ENCODE assay signal across 8 cellular contexts in the genomic region with DNA sequence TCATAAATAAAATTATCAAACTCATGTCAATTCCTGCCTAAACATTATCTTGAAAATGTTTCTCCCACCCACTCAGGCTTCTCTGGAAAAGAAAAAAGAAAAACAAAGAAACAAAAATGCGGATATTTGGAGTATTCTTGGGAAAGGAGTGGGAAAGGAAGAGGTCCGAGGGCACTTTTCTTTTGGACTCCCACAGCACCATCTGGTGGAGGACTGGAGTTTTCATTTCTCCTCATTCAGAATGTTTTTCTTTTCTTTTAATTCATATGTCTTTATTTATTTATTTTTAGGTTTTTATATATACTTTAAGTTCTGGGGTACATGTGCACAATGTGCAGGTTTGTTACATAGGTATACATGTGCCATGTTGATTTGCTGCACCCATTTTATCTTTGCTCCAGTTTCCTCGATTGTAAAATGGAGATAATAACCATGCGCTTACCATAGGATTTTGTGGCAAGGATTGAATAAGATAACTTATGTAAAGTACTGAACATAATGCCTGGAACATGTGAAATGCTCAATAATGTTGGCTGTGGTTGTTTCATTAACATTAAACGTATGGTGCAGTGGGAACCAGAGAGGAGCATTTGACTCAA. TPM values are rescaled to one million over a fixed set of nuclear protein-coding genes. Genes with fewer than 3 reads are reported as not detected.
A peak's percentile ranks its signal among the peaks of the same experiment; 100 is the strongest.
DNase-seq lines count a peak whose midpoint lies in the region; ATAC-seq and TF ChIP-seq lines count a peak whose summit lies in the region.

No MANE protein-coding gene starts in this region.

- H3K4me1 Mint-ChIP-seq in neural progenitor cell, result peaks cover 6% of the 10 kb centered on the region
- H3K4me1 Mint-ChIP-seq in activated T-cell treated with anti-CD3 and anti-CD28 coated beads, Interleukin-2, amount 50 U/mL, for 72 hours (ENCODE audit: low read depth), result peaks cover 5% of the 10 kb centered on the region

- H2AFZ ChIP-seq in neural progenitor cell (replicated peaks), result peak overlapping the region; percentile 68

- no peak overlapping the region for H3K4me3 Mint-ChIP-seq in neural progenitor cell
- H3K4me3 Mint-ChIP-seq in activated T-cell treated with anti-CD3 and anti-CD28 coated beads, Interleukin-2, amount 50 U/mL, for 72 hours, result no peak overlapping the region

- ATAC-seq in GM18873 (IDR thresholded peaks at IDR 0.05; ENCODE audit: low FRiP score, unreplicated experiment) (no peak), GM21423 (IDR thresholded peaks at IDR 0.05; ENCODE audit: unreplicated experiment) (no peak)
- ATAC-seq in activated T-cell treated with anti-CD3 and anti-CD28 coated beads, Interleukin-2, amount 50 U/mL, for 72 hours (replicated peaks in 1 of 2), result no peak

- H3K4me2 ChIP-seq in neural progenitor cell, result no peak overlapping the region

- no peaks in the 10 kb centered on the region for H3K27me3 ChIP-seq in neural progenitor cell

- H3K9me3 ChIP-seq in neural progenitor cell (ENCODE audit: low read depth), result no peaks in the 10 kb centered on the region

- H3K4me3 ChIP-seq in LNCaP clone FGC (ENCODE audit: low read depth, low read length), result no peak overlapping the region
- no peak overlapping the region for H3K4me3 ChIP-seq in neural progenitor cell

- peaks cover 9% of the 10 kb centered on the region for H3K36me3 Mint-ChIP-seq in neural progenitor cell
- no peaks in the 10 kb centered on the region for H3K36me3 Mint-ChIP-seq in activated T-cell treated with anti-CD3 and anti-CD28 coated beads, Interleukin-2, amount 50 U/mL, for 72 hours (ENCODE audit: insufficient read depth in 2 of 2)

- H3K4me1 ChIP-seq in neural progenitor cell, result no peaks in the 10 kb centered on the region

- TF ChIP-seq CTCF in LNCaP clone FGC (IDR thresholded peaks at IDR 0.05; ENCODE audit: control insufficient read depth, extremely low read depth, insufficient read depth), result peak; percentile 40
- TF ChIP-seq CTCF in neural progenitor cell (IDR thresholded peaks at IDR 0.05), result peak; percentile 66

- no peaks in the 10 kb centered on the region for H3K79me2 ChIP-seq in neural progenitor cell (ENCODE audit: low read depth)

- H4K20me1 ChIP-seq in neural progenitor cell (ENCODE audit: low read depth), result no peaks in the 10 kb centered on the region

- no peak overlapping the region for H3K27ac ChIP-seq in neural progenitor cell

- H3K27me3 Mint-ChIP-seq in neural progenitor cell (ENCODE audit: insufficient read depth, low read depth), result peaks cover 6% of the 10 kb centered on the region
- peaks cover 14% of the 10 kb centered on the region for H3K27me3 Mint-ChIP-seq in activated T-cell treated with anti-CD3 and anti-CD28 coated beads, Interleukin-2, amount 50 U/mL, for 72 hours (ENCODE audit: low read depth)

- H3F3A ChIP-seq in neural progenitor cell (ENCODE audit: low read depth), result no peaks in the 10 kb centered on the region

- H3K9me3 Mint-ChIP-seq in neural progenitor cell, result peaks cover 2% of the 10 kb centered on the region
- H3K9me3 Mint-ChIP-seq in activated T-cell treated with anti-CD3 and anti-CD28 coated beads, Interleukin-2, amount 50 U/mL, for 72 hours, result no peaks in the 10 kb centered on the region

- H3K36me3 ChIP-seq in neural progenitor cell, result no peaks in the 10 kb centered on the region

- no peak overlapping the region for H3K27ac Mint-ChIP-seq in neural progenitor cell
- no peak overlapping the region for H3K27ac Mint-ChIP-seq in activated T-cell treated with anti-CD3 and anti-CD28 coated beads, Interleukin-2, amount 50 U/mL, for 72 hours

- DNase-seq in ELF-1 (ENCODE audit: low read depth, low spot score) (peak; percentile 27), LNCaP clone FGC (ENCODE audit: low read depth) (no peak), dermis blood vessel endothelial cell (peak; percentile 55), neural progenitor cell (ENCODE audit: low spot score) (peak; percentile 36)
- DNase-seq in activated T-cell treated with anti-CD3 and anti-CD28 coated beads, Interleukin-2, amount 50 U/mL, for 72 hours, result no peak
- no peak for DNase-seq in stimulated activated naive CD4-positive, alpha-beta T cell treated with Interleukin-2 at 50 U/mL for 16 hours (lab: John Stamatoyannopoulos, UW)

- H3K9ac ChIP-seq in neural progenitor cell, result no peak overlapping the region

RNA-seq across cellular contexts. Expression of gene KCNE5, which starts 8.0 kb away (rescaled TPM):
- not detected in 2 replicates for total RNA-seq in dermis blood vessel endothelial cell
- 1.3 and 1.6 TPM in 2 replicates for total RNA-seq in neural progenitor cell (ENCODE audit: low replicate concordance)
- total RNA-seq in activated T-cell treated with anti-CD3 and anti-CD28 coated beads, Interleukin-2, amount 50 U/mL, for 72 hours, result under 1 TPM; 0.16 to 0.26 TPM

Comparison
In these comparisons a context has a peak if more than half of its experiments do, and no peak if none do; other contexts are left out.
1. DNase-seq: peak in ELF-1 (single experiment), dermis blood vessel endothelial cell (single experiment) and neural progenitor cell (single experiment); none in LNCaP clone FGC (single experiment), activated T-cell treated with anti-CD3 and anti-CD28 coated beads, Interleukin-2, amount 50 U/mL, for 72 hours (0 of 2) and stimulated activated naive CD4-positive, alpha-beta T cell treated with Interleukin-2 at 50 U/mL for 16 hours (single experiment).